Comparison of ENCODE assay signal across 1 cellular context in the genomic region with DNA sequence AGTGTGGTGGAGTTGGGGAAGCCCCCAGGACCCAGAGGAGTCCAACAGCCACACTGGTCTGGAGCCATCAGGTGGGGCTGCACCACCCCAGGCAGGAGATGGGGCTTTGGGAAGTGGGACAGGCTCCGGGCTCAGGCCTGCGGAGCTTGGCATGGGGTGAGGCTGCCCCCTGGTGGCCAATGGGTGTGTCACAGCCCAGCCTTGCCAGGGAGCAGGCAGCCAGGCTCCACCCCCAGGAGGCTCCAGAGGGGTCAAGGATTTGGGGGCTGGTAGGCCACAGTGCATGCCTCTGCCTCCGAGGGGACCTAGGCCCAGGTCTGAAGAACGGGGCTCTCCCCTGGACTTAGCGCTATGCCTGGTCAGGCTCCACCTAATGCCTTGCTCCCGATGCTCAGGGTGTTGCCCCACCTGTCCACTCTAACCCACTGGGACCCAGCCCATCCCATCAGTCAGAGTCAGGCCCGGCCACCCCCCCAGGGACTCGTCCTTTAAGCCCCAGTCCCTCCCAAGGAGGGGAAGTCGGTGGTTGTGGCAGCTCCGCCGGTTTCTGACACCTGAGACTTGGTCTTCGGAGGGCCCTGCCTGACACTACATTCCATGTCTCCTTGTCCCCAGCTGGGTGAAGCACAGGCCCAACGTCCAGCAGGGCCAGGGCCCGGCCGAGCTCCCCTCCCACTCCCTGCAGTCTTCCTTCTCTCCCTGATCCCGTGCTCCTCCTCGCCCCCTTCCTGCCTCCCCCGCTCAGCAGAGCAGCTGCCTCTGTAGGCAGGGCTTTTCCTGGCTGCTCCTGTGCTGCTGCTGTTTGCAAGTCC.
TF ChIP-seq lines count a peak whose summit lies in the region.

No MANE protein-coding gene starts in this region.

TF ChIP-seq in HepG2, 621 proteins besides CTCF, POLR2A, EP300 and RAD21 (continued from another document and continues in another):
- TF ChIP-seq, protein P1, sequence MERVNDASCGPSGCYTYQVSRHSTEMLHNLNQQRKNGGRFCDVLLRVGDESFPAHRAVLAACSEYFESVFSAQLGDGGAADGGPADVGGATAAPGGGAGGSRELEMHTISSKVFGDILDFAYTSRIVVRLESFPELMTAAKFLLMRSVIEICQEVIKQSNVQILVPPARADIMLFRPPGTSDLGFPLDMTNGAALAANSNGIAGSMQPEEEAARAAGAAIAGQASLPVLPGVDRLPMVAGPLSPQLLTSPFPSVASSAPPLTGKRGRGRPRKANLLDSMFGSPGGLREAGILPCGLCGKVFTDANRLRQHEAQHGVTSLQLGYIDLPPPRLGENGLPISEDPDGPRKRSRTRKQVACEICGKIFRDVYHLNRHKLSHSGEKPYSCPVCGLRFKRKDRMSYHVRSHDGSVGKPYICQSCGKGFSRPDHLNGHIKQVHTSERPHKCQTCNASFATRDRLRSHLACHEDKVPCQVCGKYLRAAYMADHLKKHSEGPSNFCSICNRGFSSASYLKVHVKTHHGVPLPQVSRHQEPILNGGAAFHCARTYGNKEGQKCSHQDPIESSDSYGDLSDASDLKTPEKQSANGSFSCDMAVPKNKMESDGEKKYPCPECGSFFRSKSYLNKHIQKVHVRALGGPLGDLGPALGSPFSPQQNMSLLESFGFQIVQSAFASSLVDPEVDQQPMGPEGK (CRISPR knock-in tag; IDR thresholded peaks at IDR 0.05): no peak
- TF ChIP-seq ZNF121 (CRISPR knock-in tag; IDR thresholded peaks at IDR 0.05) (0 out of 2 replicates have a peak, but pooled peaks have one; percentile 23), ZNF432 (CRISPR knock-in tag; IDR thresholded peaks at IDR 0.05; ENCODE audit: borderline replicate concordance) (no peak), HES4 (CRISPR knock-in tag; IDR thresholded peaks at IDR 0.05; ENCODE audit: borderline replicate concordance) (0 out of 2 replicates have a peak, but pooled peaks have one; percentile 61), ZNF792 (CRISPR knock-in tag; IDR thresholded peaks at IDR 0.05) (no peak), PITX1 (CRISPR knock-in tag; IDR thresholded peaks at IDR 0.05) (0 out of 2 replicates have a peak, but pooled peaks have one; percentile 10), HNRNPLL (IDR thresholded peaks at IDR 0.05; ENCODE audit: low read depth, low read length, poor library complexity, severe bottlenecking) (no peak), CHCHD3 (CRISPR knock-in tag; IDR thresholded peaks at IDR 0.05) (no peak), ZFY (CRISPR knock-in tag; IDR thresholded peaks at IDR 0.05) (peak; percentile 53; the same call in 1 of the 2 replicates), ZNF317 (CRISPR knock-in tag; IDR thresholded peaks at IDR 0.05) (0 out of 2 replicates have a peak, but pooled peaks have one; percentile 32), SP4 (CRISPR knock-in tag; IDR thresholded peaks at IDR 0.05) (0 out of 2 replicates have a peak, but pooled peaks have one; percentile 14), SMC3 (IDR thresholded peaks at IDR 0.05; ENCODE audit: low read length) (peak; percentile 21; the same call in 1 of the 2 replicates), ZNF773 (CRISPR knock-in tag; IDR thresholded peaks at IDR 0.05; ENCODE audit: borderline replicate concordance) (no peak), CENPX (CRISPR knock-in tag; IDR thresholded peaks at IDR 0.05) (no peak), HOXA9 (CRISPR knock-in tag; IDR thresholded peaks at IDR 0.05; ENCODE audit: borderline replicate concordance) (no peak), REXO4 (CRISPR knock-in tag; IDR thresholded peaks at IDR 0.05; ENCODE audit: borderline replicate concordance) (no peak), ZNF331 (CRISPR knock-in tag; IDR thresholded peaks at IDR 0.05) (no peak), KDM5B (CRISPR knock-in tag; IDR thresholded peaks at IDR 0.05; ENCODE audit: borderline replicate concordance) (peak; percentile 53; the same call in 1 of the 2 replicates), SMARCC2 (IDR thresholded peaks at IDR 0.05) (no peak), PHF21A (CRISPR knock-in tag; IDR thresholded peaks at IDR 0.05) (peak; percentile 15; the same call in 1 of the 2 replicates), CBX2 (IDR thresholded peaks at IDR 0.05; ENCODE audit: low read depth, low read length) (no peak), CBX2 (CRISPR knock-in tag; IDR thresholded peaks at IDR 0.05; ENCODE audit: low read depth) (no peak)
- TF ChIP-seq, protein P2, sequence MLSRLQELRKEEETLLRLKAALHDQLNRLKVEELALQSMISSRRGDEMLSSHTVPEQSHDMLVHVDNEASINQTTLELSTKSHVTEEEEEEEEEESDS (CRISPR knock-in tag; IDR thresholded peaks at IDR 0.05; ENCODE audit: borderline replicate concordance): no peak
- TF ChIP-seq, protein P3, sequence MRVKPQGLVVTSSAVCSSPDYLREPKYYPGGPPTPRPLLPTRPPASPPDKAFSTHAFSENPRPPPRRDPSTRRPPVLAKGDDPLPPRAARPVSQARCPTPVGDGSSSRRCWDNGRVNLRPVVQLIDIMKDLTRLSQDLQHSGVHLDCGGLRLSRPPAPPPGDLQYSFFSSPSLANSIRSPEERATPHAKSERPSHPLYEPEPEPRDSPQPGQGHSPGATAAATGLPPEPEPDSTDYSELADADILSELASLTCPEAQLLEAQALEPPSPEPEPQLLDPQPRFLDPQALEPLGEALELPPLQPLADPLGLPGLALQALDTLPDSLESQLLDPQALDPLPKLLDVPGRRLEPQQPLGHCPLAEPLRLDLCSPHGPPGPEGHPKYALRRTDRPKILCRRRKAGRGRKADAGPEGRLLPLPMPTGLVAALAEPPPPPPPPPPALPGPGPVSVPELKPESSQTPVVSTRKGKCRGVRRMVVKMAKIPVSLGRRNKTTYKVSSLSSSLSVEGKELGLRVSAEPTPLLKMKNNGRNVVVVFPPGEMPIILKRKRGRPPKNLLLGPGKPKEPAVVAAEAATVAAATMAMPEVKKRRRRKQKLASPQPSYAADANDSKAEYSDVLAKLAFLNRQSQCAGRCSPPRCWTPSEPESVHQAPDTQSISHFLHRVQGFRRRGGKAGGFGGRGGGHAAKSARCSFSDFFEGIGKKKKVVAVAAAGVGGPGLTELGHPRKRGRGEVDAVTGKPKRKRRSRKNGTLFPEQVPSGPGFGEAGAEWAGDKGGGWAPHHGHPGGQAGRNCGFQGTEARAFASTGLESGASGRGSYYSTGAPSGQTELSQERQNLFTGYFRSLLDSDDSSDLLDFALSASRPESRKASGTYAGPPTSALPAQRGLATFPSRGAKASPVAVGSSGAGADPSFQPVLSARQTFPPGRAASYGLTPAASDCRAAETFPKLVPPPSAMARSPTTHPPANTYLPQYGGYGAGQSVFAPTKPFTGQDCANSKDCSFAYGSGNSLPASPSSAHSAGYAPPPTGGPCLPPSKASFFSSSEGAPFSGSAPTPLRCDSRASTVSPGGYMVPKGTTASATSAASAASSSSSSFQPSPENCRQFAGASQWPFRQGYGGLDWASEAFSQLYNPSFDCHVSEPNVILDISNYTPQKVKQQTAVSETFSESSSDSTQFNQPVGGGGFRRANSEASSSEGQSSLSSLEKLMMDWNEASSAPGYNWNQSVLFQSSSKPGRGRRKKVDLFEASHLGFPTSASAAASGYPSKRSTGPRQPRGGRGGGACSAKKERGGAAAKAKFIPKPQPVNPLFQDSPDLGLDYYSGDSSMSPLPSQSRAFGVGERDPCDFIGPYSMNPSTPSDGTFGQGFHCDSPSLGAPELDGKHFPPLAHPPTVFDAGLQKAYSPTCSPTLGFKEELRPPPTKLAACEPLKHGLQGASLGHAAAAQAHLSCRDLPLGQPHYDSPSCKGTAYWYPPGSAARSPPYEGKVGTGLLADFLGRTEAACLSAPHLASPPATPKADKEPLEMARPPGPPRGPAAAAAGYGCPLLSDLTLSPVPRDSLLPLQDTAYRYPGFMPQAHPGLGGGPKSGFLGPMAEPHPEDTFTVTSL (CRISPR knock-in tag; IDR thresholded peaks at IDR 0.05; ENCODE audit: borderline replicate concordance): no peak
- TF ChIP-seq, protein P4, sequence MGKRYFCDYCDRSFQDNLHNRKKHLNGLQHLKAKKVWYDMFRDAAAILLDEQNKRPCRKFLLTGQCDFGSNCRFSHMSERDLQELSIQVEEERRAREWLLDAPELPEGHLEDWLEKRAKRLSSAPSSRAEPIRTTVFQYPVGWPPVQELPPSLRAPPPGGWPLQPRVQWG (CRISPR knock-in tag; IDR thresholded peaks at IDR 0.05; ENCODE audit: borderline replicate concordance, low read depth): no peak
- TF ChIP-seq, protein P5, sequence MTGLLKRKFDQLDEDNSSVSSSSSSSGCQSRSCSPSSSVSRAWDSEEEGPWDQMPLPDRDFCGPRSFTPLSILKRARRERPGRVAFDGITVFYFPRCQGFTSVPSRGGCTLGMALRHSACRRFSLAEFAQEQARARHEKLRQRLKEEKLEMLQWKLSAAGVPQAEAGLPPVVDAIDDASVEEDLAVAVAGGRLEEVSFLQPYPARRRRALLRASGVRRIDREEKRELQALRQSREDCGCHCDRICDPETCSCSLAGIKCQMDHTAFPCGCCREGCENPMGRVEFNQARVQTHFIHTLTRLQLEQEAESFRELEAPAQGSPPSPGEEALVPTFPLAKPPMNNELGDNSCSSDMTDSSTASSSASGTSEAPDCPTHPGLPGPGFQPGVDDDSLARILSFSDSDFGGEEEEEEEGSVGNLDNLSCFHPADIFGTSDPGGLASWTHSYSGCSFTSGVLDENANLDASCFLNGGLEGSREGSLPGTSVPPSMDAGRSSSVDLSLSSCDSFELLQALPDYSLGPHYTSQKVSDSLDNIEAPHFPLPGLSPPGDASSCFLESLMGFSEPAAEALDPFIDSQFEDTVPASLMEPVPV (CRISPR knock-in tag; IDR thresholded peaks at IDR 0.05): 0 out of 2 replicates have a peak, but pooled peaks have one; percentile 61
- TF ChIP-seq, protein P6, sequence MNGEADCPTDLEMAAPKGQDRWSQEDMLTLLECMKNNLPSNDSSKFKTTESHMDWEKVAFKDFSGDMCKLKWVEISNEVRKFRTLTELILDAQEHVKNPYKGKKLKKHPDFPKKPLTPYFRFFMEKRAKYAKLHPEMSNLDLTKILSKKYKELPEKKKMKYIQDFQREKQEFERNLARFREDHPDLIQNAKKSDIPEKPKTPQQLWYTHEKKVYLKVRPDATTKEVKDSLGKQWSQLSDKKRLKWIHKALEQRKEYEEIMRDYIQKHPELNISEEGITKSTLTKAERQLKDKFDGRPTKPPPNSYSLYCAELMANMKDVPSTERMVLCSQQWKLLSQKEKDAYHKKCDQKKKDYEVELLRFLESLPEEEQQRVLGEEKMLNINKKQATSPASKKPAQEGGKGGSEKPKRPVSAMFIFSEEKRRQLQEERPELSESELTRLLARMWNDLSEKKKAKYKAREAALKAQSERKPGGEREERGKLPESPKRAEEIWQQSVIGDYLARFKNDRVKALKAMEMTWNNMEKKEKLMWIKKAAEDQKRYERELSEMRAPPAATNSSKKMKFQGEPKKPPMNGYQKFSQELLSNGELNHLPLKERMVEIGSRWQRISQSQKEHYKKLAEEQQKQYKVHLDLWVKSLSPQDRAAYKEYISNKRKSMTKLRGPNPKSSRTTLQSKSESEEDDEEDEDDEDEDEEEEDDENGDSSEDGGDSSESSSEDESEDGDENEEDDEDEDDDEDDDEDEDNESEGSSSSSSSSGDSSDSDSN (CRISPR knock-in tag; IDR thresholded peaks at IDR 0.05): peak; percentile 50
- TF ChIP-seq, protein P7, sequence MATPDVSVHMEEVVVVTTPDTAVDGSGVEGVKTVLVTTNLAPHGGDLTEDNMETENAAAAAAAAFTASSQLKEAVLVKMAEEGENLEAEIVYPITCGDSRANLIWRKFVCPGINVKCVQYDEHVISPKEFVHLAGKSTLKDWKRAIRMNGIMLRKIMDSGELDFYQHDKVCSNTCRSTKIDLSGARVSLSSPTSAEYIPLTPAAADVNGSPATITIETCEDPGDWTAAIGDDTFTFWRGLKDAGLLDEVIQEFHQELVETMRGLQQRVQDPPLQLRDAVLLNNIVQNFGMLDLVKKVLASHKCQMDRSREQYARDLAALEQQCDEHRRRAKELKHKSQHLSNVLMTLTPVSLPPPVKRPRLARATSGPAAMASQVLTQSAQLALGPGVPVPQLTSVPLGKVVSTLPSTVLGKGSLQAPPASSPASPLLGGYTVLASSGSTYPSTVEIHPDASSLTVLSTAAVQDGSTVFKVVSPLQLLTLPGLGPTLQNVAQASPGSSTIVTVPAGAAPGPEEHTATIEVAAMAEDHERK (CRISPR knock-in tag; IDR thresholded peaks at IDR 0.05; ENCODE audit: low read depth): no peak
- TF ChIP-seq, protein P8, sequence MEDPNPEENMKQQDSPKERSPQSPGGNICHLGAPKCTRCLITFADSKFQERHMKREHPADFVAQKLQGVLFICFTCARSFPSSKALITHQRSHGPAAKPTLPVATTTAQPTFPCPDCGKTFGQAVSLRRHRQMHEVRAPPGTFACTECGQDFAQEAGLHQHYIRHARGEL (CRISPR knock-in tag; IDR thresholded peaks at IDR 0.05): no peak
- TF ChIP-seq, protein P9, sequence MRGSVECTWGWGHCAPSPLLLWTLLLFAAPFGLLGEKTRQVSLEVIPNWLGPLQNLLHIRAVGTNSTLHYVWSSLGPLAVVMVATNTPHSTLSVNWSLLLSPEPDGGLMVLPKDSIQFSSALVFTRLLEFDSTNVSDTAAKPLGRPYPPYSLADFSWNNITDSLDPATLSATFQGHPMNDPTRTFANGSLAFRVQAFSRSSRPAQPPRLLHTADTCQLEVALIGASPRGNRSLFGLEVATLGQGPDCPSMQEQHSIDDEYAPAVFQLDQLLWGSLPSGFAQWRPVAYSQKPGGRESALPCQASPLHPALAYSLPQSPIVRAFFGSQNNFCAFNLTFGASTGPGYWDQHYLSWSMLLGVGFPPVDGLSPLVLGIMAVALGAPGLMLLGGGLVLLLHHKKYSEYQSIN (CRISPR knock-in tag; IDR thresholded peaks at IDR 0.05; ENCODE audit: borderline replicate concordance): no peak
- TF ChIP-seq, protein P10, sequence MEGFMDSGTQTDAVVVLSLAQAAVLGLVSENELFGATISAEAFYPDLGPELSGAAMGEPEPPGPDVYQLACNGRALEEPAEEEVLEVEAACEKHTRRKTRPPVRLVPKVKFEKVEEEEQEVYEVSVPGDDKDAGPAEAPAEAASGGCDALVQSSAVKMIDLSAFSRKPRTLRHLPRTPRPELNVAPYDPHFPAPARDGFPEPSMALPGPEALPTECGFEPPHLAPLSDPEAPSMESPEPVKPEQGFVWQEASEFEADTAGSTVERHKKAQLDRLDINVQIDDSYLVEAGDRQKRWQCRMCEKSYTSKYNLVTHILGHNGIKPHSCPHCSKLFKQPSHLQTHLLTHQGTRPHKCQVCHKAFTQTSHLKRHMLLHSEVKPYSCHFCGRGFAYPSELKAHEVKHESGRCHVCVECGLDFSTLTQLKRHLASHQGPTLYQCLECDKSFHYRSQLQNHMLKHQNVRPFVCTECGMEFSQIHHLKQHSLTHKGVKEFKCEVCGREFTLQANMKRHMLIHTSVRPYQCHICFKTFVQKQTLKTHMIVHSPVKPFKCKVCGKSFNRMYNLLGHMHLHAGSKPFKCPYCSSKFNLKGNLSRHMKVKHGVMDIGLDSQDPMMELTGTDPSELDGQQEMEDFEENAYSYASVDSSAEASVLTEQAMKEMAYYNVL (CRISPR knock-in tag; IDR thresholded peaks at IDR 0.05; ENCODE audit: borderline replicate concordance): peak; percentile 63; the same call in 1 of the 2 replicates
